18 cellular contexts compared by ENCODE assay signal in the genomic region with DNA sequence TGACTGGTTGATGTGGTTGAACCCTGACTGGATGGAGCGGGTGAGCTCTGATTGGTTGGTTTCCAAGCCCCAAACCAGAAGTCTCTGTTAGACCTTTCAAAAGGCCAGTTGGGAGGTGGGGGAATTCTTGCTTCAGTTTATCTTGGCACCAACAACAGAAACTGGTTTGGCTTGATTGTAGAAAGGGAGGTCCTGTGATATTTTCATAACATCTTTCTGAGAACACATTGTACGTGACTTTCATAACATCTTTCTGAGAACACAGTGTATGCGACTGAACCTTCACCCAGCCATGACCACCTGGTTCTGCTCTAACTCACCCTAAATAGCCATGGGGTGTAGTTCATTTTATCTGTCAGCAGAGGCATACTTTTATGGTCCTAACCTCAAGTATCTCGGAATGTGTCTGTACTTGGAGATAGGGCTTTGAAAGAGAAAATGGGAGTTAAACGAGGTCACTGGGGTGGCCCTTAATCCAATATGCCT.
DNase-seq lines count a peak whose midpoint lies in the region; ATAC-seq and TF ChIP-seq lines count a peak whose summit lies in the region.
"Had no signal": no experiment of that assay in that cellular context is flagged by ENCODE, and none has a peak within 500 bp of the region (broad histone marks: within the 10 kb centered on the region; RNA-seq: fewer than 3 reads in every experiment).

No MANE protein-coding gene starts in this region.

- peak; percentile 41 for TF ChIP-seq CTCF in left ventricle myocardium inferior (IDR thresholded peaks at IDR 0.05; ENCODE audit: borderline replicate concordance)
- TF ChIP-seq CTCF in sigmoid colon (IDR thresholded peaks at IDR 0.05): no peak

- no peaks in the 10 kb centered on the region for H3K27me3 ChIP-seq in left ventricle myocardium inferior (ENCODE audit: low read depth)
- H3K27me3 ChIP-seq in sigmoid colon: no peaks in the 10 kb centered on the region
- H3K27me3 ChIP-seq: colonic mucosa had no signal

- DNase-seq in Right ventricle myocardium superior: no peak
- no peak for DNase-seq in cardiac septum (ENCODE audit: low spot score)
- DNase-seq in left ventricle myocardium inferior: no peak
- DNase-seq in sigmoid colon: no peak
- no peak for DNase-seq in NOMO-1 treated with DMSO at 0.1 percent for 48 hours (lab: John Stamatoyannopoulos, UW; ENCODE audit: unreplicated experiment)
- DNase-seq in ureter (ENCODE audit: low spot score): no peak
- no peak for DNase-seq in NOMO-1 treated with dmso at 0.1 percent for 144 hours (lab: John Stamatoyannopoulos, UW; ENCODE audit: unreplicated experiment)
- DNase-seq in activated CD4-positive, alpha-beta T cell treated with anti-CD3 and anti-CD28 coated beads, Interleukin-2, amount 50 U/mL, for 1 hour: no peak
- DNase-seq: activated CD4-positive, alpha-beta T cell treated with anti-CD3 and anti-CD28 coated beads, Interleukin-2, amount 10 ng/mL, durations not matched to agents 24 days and 14 days; activated CD8-positive, alpha-beta memory T cell treated with anti-CD3 and anti-CD28 coated beads, Interleukin-2, amount 10 ng/mL, durations not matched to agents 7 days and 5 days; CD8-positive, alpha-beta memory T cell; colonic mucosa; DMS79; natural killer cell; NCI-H1930; NCI-H2227 treated with DMSO at 0.1 percent for 48 hours; SHP77 treated with DMSO at 0.1 percent for 48 hours had no signal

- intact Hi-C loops in Right ventricle myocardium superior (cut with DNase I) (loop anchor here (2.0 kb wide), 1 partner anchor 21 kb away; no protein-coding TSS in a partner anchor), cardiac septum (cut with DNase I) (no loop called here), left ventricle myocardium inferior (cut with micrococcal nuclease) (no loop called here), sigmoid colon (cut with DNase I) (loop anchor here (1.0 kb wide), 1 partner anchor 88 kb away; a partner anchor contains a TSS)

- 67 to 84% methylated on average over 5 of the region's 5 CpGs for WGBS in sigmoid colon, 2 donors

- H3K4me1 ChIP-seq in left ventricle myocardium inferior: peaks cover 18% of the 10 kb centered on the region
- peaks cover 0 to 13% (median 3%) of the 10 kb centered on the region in 4 donors for H3K4me1 ChIP-seq in sigmoid colon
- H3K4me1 ChIP-seq: colonic mucosa, parathyroid adenoma had no signal

- no peak for TF ChIP-seq POLR2A in sigmoid colon (IDR thresholded peaks at IDR 0.05)

- no peaks in the 10 kb centered on the region for H3K36me3 ChIP-seq in left ventricle myocardium inferior
- no peaks in the 10 kb centered on the region for H3K36me3 ChIP-seq in sigmoid colon
- H3K36me3 ChIP-seq: colonic mucosa had no signal

- peak; percentile 72 to 98 (median 90) for TF ChIP-seq EP300 in sigmoid colon (IDR thresholded peaks at IDR 0.05)

- ATAC-seq in Right ventricle myocardium superior (ENCODE audit: poor library complexity): peak; percentile 90
- ATAC-seq: activated CD8-positive, alpha-beta memory T cell treated with anti-CD3 and anti-CD28 coated beads, Interleukin-2, amount 10 ng/mL, durations not matched to agents 7 days and 5 days; natural killer cell had no signal

- H3K4me3 ChIP-seq in left ventricle myocardium inferior: no peak overlapping the region
- no peak overlapping the region for H3K4me3 ChIP-seq in sigmoid colon
- H3K4me3 ChIP-seq: colonic mucosa had no signal

- peaks cover 29% of the 10 kb centered on the region for H3K9me3 ChIP-seq in left ventricle myocardium inferior (replicated peaks)
- peaks cover 0 to 11% (median 3%) of the 10 kb centered on the region in 4 donors for H3K9me3 ChIP-seq in sigmoid colon
- H3K9me3 ChIP-seq: colonic mucosa had no signal

- peak overlapping the region; percentile 80 for H3K27ac ChIP-seq in left ventricle myocardium inferior (replicated peaks)
- peak overlapping the region; percentile 49 to 86 (median 82) for H3K27ac ChIP-seq in sigmoid colon
- H3K27ac ChIP-seq: colonic mucosa, parathyroid adenoma had no signal

Comparison
In these comparisons a context has a peak if more than half of its experiments do, and no peak if none do; other contexts are left out.
1. intact Hi-C loops: an anchor here in Right ventricle myocardium superior (2.0 kb wide) and sigmoid colon (1.0 kb wide); none called in cardiac septum and left ventricle myocardium inferior.